Comparison of ENCODE assay signal across 14 cellular contexts in the genomic region with DNA sequence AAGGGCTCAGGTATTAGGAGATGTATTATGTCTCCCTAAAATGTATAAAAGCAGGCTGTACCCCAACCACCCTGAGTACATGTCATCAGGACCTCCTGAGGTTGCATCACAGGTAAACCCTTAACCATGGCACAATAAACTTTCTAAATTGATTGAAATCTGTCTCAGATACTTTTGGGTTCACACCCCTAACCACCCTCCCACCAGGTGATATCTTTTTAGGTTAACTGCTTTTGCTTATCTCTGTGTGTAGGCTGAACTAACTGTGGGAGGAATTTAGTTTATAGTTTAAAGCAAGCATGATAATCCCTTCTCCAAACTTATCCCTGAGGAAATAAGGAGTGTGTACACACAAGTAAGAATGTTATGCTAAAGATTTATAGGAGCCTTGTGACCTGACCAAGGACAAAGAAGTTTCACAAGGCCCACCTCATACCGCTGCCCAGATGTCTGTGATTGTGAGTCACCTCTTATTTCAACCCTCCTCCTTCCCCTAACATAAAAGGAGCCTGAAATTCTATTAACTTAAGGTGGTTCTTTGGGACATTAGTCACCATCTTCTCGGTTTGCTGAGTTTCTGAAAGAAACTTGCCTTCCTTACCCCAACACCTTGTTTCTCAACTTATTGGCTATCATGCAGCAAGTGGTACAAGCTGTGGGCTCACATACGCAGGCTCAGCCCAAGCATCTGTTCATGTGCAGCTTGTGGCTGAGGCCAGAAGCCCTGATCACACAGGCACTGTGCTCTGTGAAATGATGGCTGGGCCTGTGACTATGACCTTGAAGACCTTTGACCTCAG. TPM values are rescaled to one million over a fixed set of nuclear protein-coding genes. Genes with fewer than 3 reads are reported as not detected.
DNase-seq lines count a peak whose midpoint lies in the region; ATAC-seq and TF ChIP-seq lines count a peak whose summit lies in the region.
"Had no signal": no experiment of that assay in that cellular context is flagged by ENCODE, and none has a peak within 500 bp of the region (broad histone marks: within the 10 kb centered on the region; RNA-seq: fewer than 3 reads in every experiment).

No MANE protein-coding gene starts in this region.

- CTCF ChIA-PET in CD8-positive, alpha-beta T cell (lab: Charles Lee), result no interaction called here

- POLR2A ChIA-PET in CD8-positive, alpha-beta T cell (lab: Charles Lee), result no interaction called here

- no peaks in the 10 kb centered on the region for H3K27me3 ChIP-seq in CD8-positive, alpha-beta T cell (ENCODE audit: insufficient read depth, low read length)

- DNase-seq in CD8-positive, alpha-beta T cell, result no peak
- DNase-seq in HT1080 (ENCODE audit: low read depth) (peak; percentile 92), astrocyte of the hippocampus (ENCODE audit: low read depth, low spot score) (peak; percentile 66), left colon (no peak), HUDEP-2 (lab: John Stamatoyannopoulos, UW; ENCODE audit: unreplicated experiment in 76 of 76) (no peak), NCI-H2227 (lab: John Stamatoyannopoulos, UW; ENCODE audit: unreplicated experiment) (no peak), NCI-H1436 treated with DMSO at 0.1 percent for 48 hours (lab: John Stamatoyannopoulos, UW) (no peak)
- DNase-seq: aorta; COR-L47; GOT3; midbrain; stimulated activated naive B cell treated with anti-CD40 and anti-IgM and Interleukin-4, amounts not matched to agents 10 μg/mL and 1 μg/mL and 100 μg/mL, for 72 hours had no signal

- no peak overlapping the region for H3K4me3 ChIP-seq in CD8-positive, alpha-beta T cell (ENCODE audit: low read depth, low read length)

- no peak overlapping the region for H3K4me3 Mint-ChIP-seq in CD8-positive, alpha-beta T cell
- H3K4me3 Mint-ChIP-seq: stimulated activated naive B cell treated with anti-CD40 and anti-IgM and Interleukin-4, amounts not matched to agents 10 μg/mL and 1 μg/mL and 100 μg/mL, for 72 hours had no signal

- peaks cover 34% of the 10 kb centered on the region for H3K4me1 Mint-ChIP-seq in CD8-positive, alpha-beta T cell (ENCODE audit: low read depth)

- no peak overlapping the region for H3K27ac ChIP-seq in CD8-positive, alpha-beta T cell (ENCODE audit: low read depth, low read length)
- H3K27ac ChIP-seq: VCaP had no signal

- no peaks in the 10 kb centered on the region for H3K9me3 Mint-ChIP-seq in CD8-positive, alpha-beta T cell

- intact Hi-C loops in CD8-positive, alpha-beta T cell (cut with DNase I, micrococcal nuclease), result no loop called here
- intact Hi-C loops in left colon (cut with DNase I, micrococcal nuclease), result no loop called here

- H3K27me3 Mint-ChIP-seq in CD8-positive, alpha-beta T cell (ENCODE audit: low read depth), result peaks cover 6% of the 10 kb centered on the region

- ATAC-seq in CD8-positive, alpha-beta T cell, result peak; percentile 63
- ATAC-seq in left colon (peak; percentile 26), HG03354 (IDR thresholded peaks at IDR 0.05; ENCODE audit: poor library complexity, severe bottlenecking, unreplicated experiment) (no peak)
- ATAC-seq: stimulated activated naive B cell treated with anti-CD40 and anti-IgM and Interleukin-4, amounts not matched to agents 10 μg/mL and 1 μg/mL and 100 μg/mL, for 72 hours had no signal

- no peak for TF ChIP-seq CTCF in CD8-positive, alpha-beta T cell (IDR thresholded peaks at IDR 0.05)

- peak overlapping the region; percentile 86 for H3K27ac Mint-ChIP-seq in CD8-positive, alpha-beta T cell
- H3K27ac Mint-ChIP-seq: stimulated activated naive B cell treated with anti-CD40 and anti-IgM and Interleukin-4, amounts not matched to agents 10 μg/mL and 1 μg/mL and 100 μg/mL, for 72 hours had no signal

- H3K4me1 ChIP-seq in CD8-positive, alpha-beta T cell (ENCODE audit: insufficient read depth, low read length), result peaks cover 15% of the 10 kb centered on the region

- H3K36me3 Mint-ChIP-seq in CD8-positive, alpha-beta T cell, result no peaks in the 10 kb centered on the region

- no peaks in the 10 kb centered on the region for H3K9me3 ChIP-seq in CD8-positive, alpha-beta T cell (ENCODE audit: low read length)

- H3K36me3 ChIP-seq in CD8-positive, alpha-beta T cell (ENCODE audit: insufficient read depth, low read length), result no peaks in the 10 kb centered on the region

RNA-seq across cellular contexts. Expression of gene PRSS22, which starts 11.3 kb away (rescaled TPM):
- 1 to 10 TPM; 2.1 to 2.4 TPM for total RNA-seq in CD8-positive, alpha-beta T cell
- total RNA-seq in HT1080 (2014; rRNA removed; shearing (Covaris generic)), result not detected in 2 replicates
- polyA plus RNA-seq in HT1080 (2015; cell fraction: cytosol; rRNA removed), result not detected in 2 replicates
- not detected in 2 replicates for polyA plus RNA-seq in HT1080 (2015; cell fraction: nucleus; rRNA removed)
- total RNA-seq in left colon, result 10 to 100 TPM in 1 of 2 donors, under 1 TPM in 1; 0.78 to 12.9 TPM
- total RNA-seq: aorta had no signal

RNA-seq across cellular contexts. Expression of gene ZG16B, which starts 16.6 kb away (rescaled TPM):
- not detected for total RNA-seq in CD8-positive, alpha-beta T cell
- 0.20 and 0.47 TPM in 2 replicates for total RNA-seq in HT1080 (2014; rRNA removed; shearing (Covaris generic))
- polyA plus RNA-seq in HT1080 (2015; cell fraction: cytosol; rRNA removed), result 0.25 TPM in 1 of 2 replicates, not detected in the other
- 0.19 and 0.48 TPM in 2 replicates for polyA plus RNA-seq in HT1080 (2015; cell fraction: nucleus; rRNA removed)
- 10 to 100 TPM; 40.9 to 50.0 TPM for total RNA-seq in left colon

RNA-seq across cellular contexts. Expression of gene PRSS21, which starts 29.7 kb away (rescaled TPM):
- 1 to 10 TPM; 1.4 to 2.5 TPM for total RNA-seq in CD8-positive, alpha-beta T cell
- not detected in 2 replicates for total RNA-seq in HT1080 (2014; rRNA removed; shearing (Covaris generic))
- not detected in 2 replicates for polyA plus RNA-seq in HT1080 (2015; cell fraction: cytosol; rRNA removed)
- polyA plus RNA-seq in HT1080 (2015; cell fraction: nucleus; rRNA removed), result not detected in 2 replicates
- 1 to 10 TPM; 1.7 to 6.4 TPM for total RNA-seq in left colon
- total RNA-seq: aorta had no signal
- polyA plus RNA-seq: aorta had no signal

RNA-seq across cellular contexts. Expression of gene FLYWCH2, which starts 36.3 kb away (rescaled TPM):
- total RNA-seq in CD8-positive, alpha-beta T cell, result 10 to 100 TPM in 1 of 2 experiments, 1 to 10 TPM in 1; 9.3 to 10.9 TPM
- total RNA-seq in HT1080 (2014; rRNA removed; shearing (Covaris generic)), result 33.2 and 34.5 TPM in 2 replicates
- 36.5 and 37.2 TPM in 2 replicates for polyA plus RNA-seq in HT1080 (2015; cell fraction: cytosol; rRNA removed)
- 16.8 and 17.2 TPM in 2 replicates for polyA plus RNA-seq in HT1080 (2015; cell fraction: nucleus; rRNA removed)
- total RNA-seq in left colon, result 10 to 100 TPM; 20.7 to 30.8 TPM

RNA-seq across cellular contexts. Expression of gene PRSS41, which starts 48.4 kb away (rescaled TPM):
- total RNA-seq in CD8-positive, alpha-beta T cell, result not detected
- not detected in 2 replicates for total RNA-seq in HT1080 (2014; rRNA removed; shearing (Covaris generic))
- polyA plus RNA-seq in HT1080 (2015; cell fraction: cytosol; rRNA removed), result not detected in 2 replicates
- polyA plus RNA-seq in HT1080 (2015; cell fraction: nucleus; rRNA removed), result not detected in 2 replicates
- not detected for total RNA-seq in left colon
- total RNA-seq: aorta had no signal
- polyA plus RNA-seq: aorta had no signal

Comparison
In these comparisons a context has a peak if more than half of its experiments do, and no peak if none do; other contexts are left out.
1. DNase-seq: peak in HT1080 (single experiment) and astrocyte of the hippocampus (single experiment); none in CD8-positive, alpha-beta T cell (0 of 7), left colon (0 of 2), HUDEP-2 (0 of 76), NCI-H2227 (single experiment) and NCI-H1436 treated with DMSO at 0.1 percent for 48 hours (single experiment).
2. RNA of gene ZG16B, which starts 16.6 kb away (total RNA-seq): 40.9 to 50.0 TPM in left colon; 0.20 to 0.47 TPM in HT1080 and not detected in CD8-positive, alpha-beta T cell; every median in the first group is over 10 times any median in the second.